Comparison of ENCODE assay signal across 19 cellular contexts in genomic region chr3:99978221-99978620, GRCh38.
"Had no signal": no experiment of that assay in that cellular context is flagged by ENCODE, and none has a peak within 500 bp of the region (broad histone marks: within the 10 kb centered on the region; RNA-seq: fewer than 3 reads in every experiment).

No MANE protein-coding gene starts in this region.

- H3K4me3 ChIP-seq: coronary artery, dorsolateral prefrontal cortex, esophagus muscularis mucosa, heart right ventricle, left lung, lower lobe of right lung, mucosa of descending colon had no signal

- H3K4me1 ChIP-seq: foreskin keratinocyte, left lung, lower lobe of right lung had no signal

- H3K27me3 ChIP-seq: dorsolateral prefrontal cortex, esophagus muscularis mucosa, foreskin keratinocyte, heart right ventricle, left lung had no signal

- DNase-seq: dermis blood vessel endothelial cell; dorsolateral prefrontal cortex; effector CD4-positive, alpha-beta T cell; effector memory CD4-positive, alpha-beta T cell; foreskin keratinocyte; glutamatergic neuron; head of caudate nucleus; heart right ventricle; hippocampal formation; left cardiac atrium; left lung; left ventricle myocardium superior; lower lobe of right lung; mesenchymal stem cell; mucosa of descending colon; naive B cell had no signal

- H3K9me3 ChIP-seq: esophagus muscularis mucosa, left lung, lower lobe of right lung, mucosa of descending colon had no signal

- H3K27ac ChIP-seq: coronary artery, dorsolateral prefrontal cortex, esophagus muscularis mucosa, foreskin keratinocyte, heart right ventricle, left lung, lower lobe of right lung had no signal

- H3K27me3 Mint-ChIP-seq: naive B cell had no signal

- H3K4me3 Mint-ChIP-seq: mesothelial cell of epicardium, naive B cell had no signal

- ATAC-seq: foreskin keratinocyte, heart right ventricle, left cardiac atrium, left lung, left ventricle myocardium superior, lower lobe of right lung, mucosa of descending colon had no signal

- H3K27ac Mint-ChIP-seq: mesothelial cell of epicardium had no signal

- H3K36me3 ChIP-seq: esophagus muscularis mucosa, heart right ventricle, left lung, lower lobe of right lung had no signal
